35 cellular contexts compared by ENCODE assay signal in the genomic region with DNA sequence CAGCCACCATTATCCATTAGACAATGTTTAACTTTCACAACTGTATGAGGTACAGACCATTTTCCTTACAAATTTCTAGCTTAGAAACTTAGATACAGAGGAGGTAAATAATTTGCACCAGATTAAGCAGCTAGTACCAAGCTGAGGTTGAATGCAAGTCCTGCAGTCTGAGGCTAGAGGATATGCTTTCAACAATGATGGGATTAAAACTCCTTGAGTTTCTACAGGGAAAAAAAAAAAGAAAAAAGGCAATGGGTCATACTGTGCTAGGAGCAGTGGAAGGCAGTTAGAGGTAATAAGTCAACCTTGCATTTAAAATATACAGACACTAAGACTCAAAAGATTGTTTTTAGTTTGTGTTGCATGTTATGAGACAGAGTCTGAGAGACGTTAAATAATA.
"Had no signal": no experiment of that assay in that cellular context is flagged by ENCODE, and none has a peak within 500 bp of the region (broad histone marks: within the 10 kb centered on the region; RNA-seq: fewer than 3 reads in every experiment).

No MANE protein-coding gene starts in this region.

- H3K27ac Mint-ChIP-seq: activated CD4-positive, alpha-beta memory T cell treated with anti-CD3 and anti-CD28 coated beads, Interleukin-2, amount 10 ng/mL, durations not matched to agents 7 days and 5 days; activated CD4-positive, alpha-beta T cell treated with anti-CD3 and anti-CD28 coated beads for 36 hours; activated CD4-positive, alpha-beta T cell treated with anti-CD3 and anti-CD28 coated beads, Interleukin-2, amount 10 ng/mL, durations not matched to agents 7 days and 5 days; activated naive CD4-positive, alpha-beta T cell treated with anti-CD3 and anti-CD28 coated beads, Interleukin-2, amount 10 ng/mL, durations not matched to agents 7 days and 5 days; activated naive CD4-positive, alpha-beta T cell treated with anti-CD3 and anti-CD28 coated beads, Interleukin-2, amount 50 U/mL, for 72 hours; activated naive CD8-positive, alpha-beta T cell treated with anti-CD3 and anti-CD28 coated beads, Interleukin-2, amount 10 ng/mL, durations not matched to agents 7 days and 5 days; activated T-cell treated with anti-CD3 and anti-CD28 coated beads, Interleukin-2, amount 50 U/mL, for 24 hours; activated T-cell treated with anti-CD3 and anti-CD28 coated beads, Interleukin-2, amount 50 U/mL, for 72 hours; T-helper 17 cell; T-helper 2 cell treated with Interferon-gamma antibody and Interleukin-4, amounts not matched to agents 5 μg/mL and 100 μg/mL, for 36 hours had no signal

- H3K27ac ChIP-seq: ascending aorta, breast epithelium, cardiac muscle cell, colonic mucosa, esophagus muscularis mucosa, foreskin keratinocyte, gastrocnemius medialis, heart left ventricle, WERI-Rb-1 had no signal

- H3K4me1 Mint-ChIP-seq: activated CD4-positive, alpha-beta memory T cell treated with anti-CD3 and anti-CD28 coated beads, Interleukin-2, amount 10 ng/mL, durations not matched to agents 7 days and 5 days; activated CD4-positive, alpha-beta T cell treated with anti-CD3 and anti-CD28 coated beads for 36 hours; activated CD4-positive, alpha-beta T cell treated with anti-CD3 and anti-CD28 coated beads, Interleukin-2, amount 10 ng/mL, durations not matched to agents 7 days and 5 days; activated naive CD4-positive, alpha-beta T cell treated with anti-CD3 and anti-CD28 coated beads, Interleukin-2, amount 10 ng/mL, durations not matched to agents 7 days and 5 days; T-helper 17 cell had no signal

- H3K4me3 ChIP-seq: ascending aorta, breast epithelium, cardiac muscle cell, colonic mucosa, esophagus muscularis mucosa, gastrocnemius medialis, heart left ventricle had no signal

- H3K36me3 Mint-ChIP-seq: activated naive CD4-positive, alpha-beta T cell treated with anti-CD3 and anti-CD28 coated beads, Interleukin-2, amount 10 ng/mL, durations not matched to agents 7 days and 5 days; activated naive CD4-positive, alpha-beta T cell treated with anti-CD3 and anti-CD28 coated beads, Interleukin-2, amount 50 U/mL, for 72 hours had no signal

- DNase-seq: activated CD4-positive, alpha-beta memory T cell treated with anti-CD3 and anti-CD28 coated beads, Interleukin-2, amount 10 ng/mL, durations not matched to agents 7 days and 5 days; activated CD4-positive, alpha-beta T cell treated with anti-CD3 and anti-CD28 coated beads for 36 hours; activated CD4-positive, alpha-beta T cell treated with anti-CD3 and anti-CD28 coated beads, Interleukin-2, amount 10 ng/mL, durations not matched to agents 7 days and 5 days; activated CD4-positive, alpha-beta T cell treated with anti-CD3 and anti-CD28 coated beads, Interleukin-2, amount 50 U/mL, for 4 hours; activated CD4-positive, CD25-positive, alpha-beta regulatory T cell; activated CD4-positive, CD25-positive, alpha-beta regulatory T cell treated with anti-CD3 and anti-CD28 coated beads, Interleukin-2, amount 50 U/mL, for 72 hours; activated CD8-positive, alpha-beta memory T cell treated with anti-CD3 and anti-CD28 coated beads for 24 hours; activated CD8-positive, alpha-beta memory T cell treated with anti-CD3 and anti-CD28 coated beads, Interleukin-2, amount 50 U/mL, for 48 hours; activated gamma-delta T cell; activated naive CD4-positive, alpha-beta T cell; activated naive CD4-positive, alpha-beta T cell treated with anti-CD3 and anti-CD28 coated beads, Interleukin-2, amount 10 ng/mL, durations not matched to agents 7 days and 5 days; activated naive CD8-positive, alpha-beta T cell treated with anti-CD3 and anti-CD28 coated beads, Interleukin-2, amount 10 ng/mL, durations not matched to agents 7 days and 5 days; activated T-cell treated with anti-CD3 and anti-CD28 coated beads for 4 hours; activated T-cell treated with anti-CD3 and anti-CD28 coated beads, Interleukin-2, amount 50 U/mL, for 24 hours; activated T-cell treated with anti-CD3 and anti-CD28 coated beads, Interleukin-2, amount 50 U/mL, for 72 hours; central memory CD4-positive, alpha-beta T cell; cerebellar nuclear complex; colonic mucosa; effector memory CD4-positive, alpha-beta T cell; erythroblast; gastrocnemius medialis; glutamatergic neuron; heart left ventricle; T-helper 1 cell; T-helper 17 cell; T1000; WERI-Rb-1 had no signal

- H3K27me3 ChIP-seq: ascending aorta, breast epithelium, cardiac muscle cell, colonic mucosa, esophagus muscularis mucosa, foreskin keratinocyte, gastrocnemius medialis, heart left ventricle had no signal

- H3K4me3 Mint-ChIP-seq: activated CD4-positive, alpha-beta memory T cell treated with anti-CD3 and anti-CD28 coated beads, Interleukin-2, amount 10 ng/mL, durations not matched to agents 7 days and 5 days; activated CD4-positive, alpha-beta T cell treated with anti-CD3 and anti-CD28 coated beads for 36 hours; activated CD4-positive, alpha-beta T cell treated with anti-CD3 and anti-CD28 coated beads, Interleukin-2, amount 10 ng/mL, durations not matched to agents 7 days and 5 days; activated naive CD4-positive, alpha-beta T cell treated with anti-CD3 and anti-CD28 coated beads, Interleukin-2, amount 10 ng/mL, durations not matched to agents 7 days and 5 days; activated naive CD8-positive, alpha-beta T cell treated with anti-CD3 and anti-CD28 coated beads, Interleukin-2, amount 10 ng/mL, durations not matched to agents 7 days and 5 days; activated T-cell treated with anti-CD3 and anti-CD28 coated beads, Interleukin-2, amount 50 U/mL, for 24 hours; activated T-cell treated with anti-CD3 and anti-CD28 coated beads, Interleukin-2, amount 50 U/mL, for 72 hours; brain; T-helper 17 cell; T-helper 2 cell treated with Interferon-gamma antibody and Interleukin-4, amounts not matched to agents 5 μg/mL and 100 μg/mL, for 36 hours had no signal

- H3K4me1 ChIP-seq: ascending aorta, colonic mucosa, gastrocnemius medialis had no signal

- H3K9me3 Mint-ChIP-seq: activated CD4-positive, alpha-beta memory T cell treated with anti-CD3 and anti-CD28 coated beads, Interleukin-2, amount 10 ng/mL, durations not matched to agents 7 days and 5 days; activated naive CD4-positive, alpha-beta T cell treated with anti-CD3 and anti-CD28 coated beads, Interleukin-2, amount 10 ng/mL, durations not matched to agents 7 days and 5 days; activated naive CD4-positive, alpha-beta T cell treated with anti-CD3 and anti-CD28 coated beads, Interleukin-2, amount 50 U/mL, for 72 hours; activated T-cell treated with anti-CD3 and anti-CD28 coated beads, Interleukin-2, amount 50 U/mL, for 24 hours; activated T-cell treated with anti-CD3 and anti-CD28 coated beads, Interleukin-2, amount 50 U/mL, for 72 hours; brain; T-helper 2 cell treated with Interferon-gamma antibody and Interleukin-4, amounts not matched to agents 5 μg/mL and 100 μg/mL, for 36 hours had no signal

- H3K27me3 Mint-ChIP-seq: activated CD4-positive, alpha-beta memory T cell treated with anti-CD3 and anti-CD28 coated beads, Interleukin-2, amount 10 ng/mL, durations not matched to agents 7 days and 5 days; activated CD4-positive, alpha-beta T cell treated with anti-CD3 and anti-CD28 coated beads for 36 hours; activated CD4-positive, alpha-beta T cell treated with anti-CD3 and anti-CD28 coated beads, Interleukin-2, amount 10 ng/mL, durations not matched to agents 7 days and 5 days; activated naive CD4-positive, alpha-beta T cell treated with anti-CD3 and anti-CD28 coated beads, Interleukin-2, amount 10 ng/mL, durations not matched to agents 7 days and 5 days; activated naive CD8-positive, alpha-beta T cell treated with anti-CD3 and anti-CD28 coated beads, Interleukin-2, amount 10 ng/mL, durations not matched to agents 7 days and 5 days; activated T-cell treated with anti-CD3 and anti-CD28 coated beads, Interleukin-2, amount 50 U/mL, for 24 hours; T-helper 17 cell had no signal

- H3K36me3 ChIP-seq: ascending aorta, breast epithelium, colonic mucosa, esophagus muscularis mucosa, gastrocnemius medialis, heart left ventricle, WERI-Rb-1 had no signal

- H3K9me3 ChIP-seq: ascending aorta, breast epithelium, colonic mucosa, esophagus muscularis mucosa, gastrocnemius medialis, heart left ventricle had no signal

- ATAC-seq: activated CD4-positive, alpha-beta T cell treated with anti-CD3 and anti-CD28 coated beads for 36 hours; activated naive CD4-positive, alpha-beta T cell treated with anti-CD3 and anti-CD28 coated beads, Interleukin-2, amount 50 U/mL, for 72 hours; activated T-cell treated with anti-CD3 and anti-CD28 coated beads, Interleukin-2, amount 50 U/mL, for 72 hours; gastrocnemius medialis; heart left ventricle; T-helper 17 cell had no signal
